25 cellular contexts compared by ENCODE assay signal in genomic region chr2:203326355-203326754, GRCh38. TPM values are rescaled to one million over a fixed set of nuclear protein-coding genes. Genes with fewer than 3 reads are reported as not detected.
DNase-seq lines count a peak whose midpoint lies in the region; ATAC-seq and TF ChIP-seq lines count a peak whose summit lies in the region.
"Had no signal": no experiment of that assay in that cellular context is flagged by ENCODE, and none has a peak within 500 bp of the region (broad histone marks: within the 10 kb centered on the region; RNA-seq: fewer than 3 reads in every experiment).

No MANE protein-coding gene starts in this region.

- peak overlapping the region; percentile 66 for H3K4me3 Mint-ChIP-seq in CD4-positive, alpha-beta T cell
- peak overlapping the region; percentile 82 for H3K4me3 Mint-ChIP-seq in activated T-helper 17 cell treated with anti-CD3 and anti-CD28 coated beads, Interleukin-2, amount 50 U/mL, for 72 hours
- H3K4me3 Mint-ChIP-seq in nephron progenitor cell, result peak overlapping the region; percentile 18

- H3K27ac ChIP-seq in CD4-positive, alpha-beta T cell (ENCODE audit: low read depth, low read length), result no peak overlapping the region
- H3K27ac ChIP-seq: right lobe of liver had no signal

- H3K9me3 Mint-ChIP-seq in CD4-positive, alpha-beta T cell, result no peaks in the 10 kb centered on the region
- H3K9me3 Mint-ChIP-seq in activated T-helper 17 cell treated with anti-CD3 and anti-CD28 coated beads, Interleukin-2, amount 50 U/mL, for 72 hours, result no peaks in the 10 kb centered on the region
- H3K9me3 Mint-ChIP-seq in nephron progenitor cell, result peaks cover 4% of the 10 kb centered on the region

- ATAC-seq in CD4-positive, alpha-beta T cell (ENCODE audit: poor library complexity), result no peak
- peak; percentile 55 for ATAC-seq in activated T-helper 17 cell treated with anti-CD3 and anti-CD28 coated beads, Interleukin-2, amount 50 U/mL, for 72 hours (replicated peaks)
- ATAC-seq: right lobe of liver, upper lobe of right lung had no signal

- H3K27me3 Mint-ChIP-seq in CD4-positive, alpha-beta T cell, result no peaks in the 10 kb centered on the region
- H3K27me3 Mint-ChIP-seq in activated T-helper 17 cell treated with anti-CD3 and anti-CD28 coated beads, Interleukin-2, amount 50 U/mL, for 72 hours, result no peaks in the 10 kb centered on the region
- H3K27me3 Mint-ChIP-seq in nephron progenitor cell (ENCODE audit: low read depth, poor library complexity), result peaks cover 3% of the 10 kb centered on the region

- H3K9me3 ChIP-seq in CD4-positive, alpha-beta T cell (ENCODE audit: control insufficient read depth, low read length), result no peaks in the 10 kb centered on the region
- H3K9me3 ChIP-seq: BLaER1 treated with 17β-estradiol and CSF1 and Interleukin-3, amounts not matched to agents 10 nM and 100 nM; HAP-1; right lobe of liver; upper lobe of right lung had no signal

- H3K4me1 Mint-ChIP-seq in CD4-positive, alpha-beta T cell (ENCODE audit: low read depth), result peaks cover 32% of the 10 kb centered on the region
- peaks cover 17% of the 10 kb centered on the region for H3K4me1 Mint-ChIP-seq in activated T-helper 17 cell treated with anti-CD3 and anti-CD28 coated beads, Interleukin-2, amount 50 U/mL, for 72 hours
- H3K4me1 Mint-ChIP-seq in nephron progenitor cell, result peaks cover 43% of the 10 kb centered on the region

- no peak for TF ChIP-seq CTCF in CD4-positive, alpha-beta T cell (IDR thresholded peaks at IDR 0.05)
- TF ChIP-seq CTCF in GM12865 (IDR thresholded peaks at IDR 0.05; ENCODE audit: insufficient read depth, low read depth, low read length, missing control alignments), result no peak
- no peak for TF ChIP-seq CTCF in nephron progenitor cell (IDR thresholded peaks at IDR 0.05)

- intact Hi-C loops in CD4-positive, alpha-beta T cell (cut with DNase I, micrococcal nuclease), result loop anchor here in 1 of 2 experiments (5.0 kb wide), 1 partner anchor 89 kb away; the partner anchor contains the start of gene CYP20A1

- CTCF ChIA-PET in CD4-positive, alpha-beta T cell (lab: Charles Lee), result no interaction called here

- no peak overlapping the region for H3K4me3 ChIP-seq in GM12865 (ENCODE audit: low read depth, low read length)
- H3K4me3 ChIP-seq: BLaER1 treated with 17β-estradiol and CSF1 and Interleukin-3, amounts not matched to agents 10 nM and 100 nM; right lobe of liver; upper lobe of right lung had no signal

- H3K36me3 Mint-ChIP-seq in CD4-positive, alpha-beta T cell (ENCODE audit: low read depth), result peaks cover 5% of the 10 kb centered on the region
- peaks cover 6% of the 10 kb centered on the region for H3K36me3 Mint-ChIP-seq in activated T-helper 17 cell treated with anti-CD3 and anti-CD28 coated beads, Interleukin-2, amount 50 U/mL, for 72 hours (ENCODE audit: low read depth)
- H3K36me3 Mint-ChIP-seq in nephron progenitor cell (ENCODE audit: low read depth), result peaks cover 16% of the 10 kb centered on the region

- no peak for DNase-seq in CD4-positive, alpha-beta T cell
- DNase-seq in GM12865 (ENCODE audit: low read depth) (peak; percentile 20), nephron progenitor cell (no peak), COR-L47 (lab: John Stamatoyannopoulos, UW) (no peak), DMS114 treated with DMSO at 0.1 percent for 48 hours (lab: John Stamatoyannopoulos, UW; ENCODE audit: unreplicated experiment) (no peak), inferior parietal cortex (ENCODE audit: extremely low spot score) (no peak)
- no peak for DNase-seq in effector CD8-positive, alpha-beta T cell (lab: John Stamatoyannopoulos, UW)
- DNase-seq: activated CD4-positive, alpha-beta T cell treated with anti-CD3 and anti-CD28 coated beads, Interleukin-2, amount 50 U/mL, for 4 hours; activated CD8-positive, alpha-beta memory T cell treated with anti-CD3 and anti-CD28 coated beads, Interleukin-2, amount 50 U/mL, for 48 hours; EL; IMR-90; NCI-H1092; NCI-H1694 treated with DMSO at 0.1 percent for 48 hours; NCI-H524 treated with DMSO at 0.1 percent for 48 hours; posterior cingulate gyrus; right lobe of liver; SHP77 treated with DMSO at 0.1 percent for 48 hours; stimulated activated CD4-positive, alpha-beta T cell treated with anti-CD3 and anti-CD28 coated beads, Interleukin-4, amount 100 ng/mL, for 1 hour; substantia nigra; T-helper 9 cell; upper lobe of right lung; WERI-Rb-1 had no signal

- peak overlapping the region; percentile 22 for H3K27ac Mint-ChIP-seq in CD4-positive, alpha-beta T cell
- no peak overlapping the region for H3K27ac Mint-ChIP-seq in activated T-helper 17 cell treated with anti-CD3 and anti-CD28 coated beads, Interleukin-2, amount 50 U/mL, for 72 hours
- no peak overlapping the region for H3K27ac Mint-ChIP-seq in nephron progenitor cell

- POLR2A ChIA-PET in CD4-positive, alpha-beta T cell (lab: Charles Lee), result no interaction called here

- H3K27me3 ChIP-seq in CD4-positive, alpha-beta T cell (ENCODE audit: control insufficient read depth, insufficient read depth, low read length), result no peaks in the 10 kb centered on the region
- H3K27me3 ChIP-seq: BLaER1 treated with 17β-estradiol and CSF1 and Interleukin-3, amounts not matched to agents 10 nM and 100 nM; right lobe of liver; upper lobe of right lung had no signal

RNA-seq across cellular contexts. Expression of gene ABI2, which starts 1.8 kb away (rescaled TPM):
- 10 to 100 TPM; 19.3 to 21.0 TPM for total RNA-seq in CD4-positive, alpha-beta T cell
- total RNA-seq in activated T-helper 17 cell treated with anti-CD3 and anti-CD28 coated beads, Interleukin-2, amount 50 U/mL, for 72 hours, result 10 to 100 TPM; 35.6 to 38.6 TPM

Comparison
In these comparisons a context has a peak if more than half of its experiments do, and no peak if none do; other contexts are left out.
1. H3K4me3 Mint-ChIP-seq: peak in every context shown above with its lines; median percentile 82 in activated T-helper 17 cell treated with anti-CD3 and anti-CD28 coated beads, Interleukin-2, amount 50 U/mL, for 72 hours; 66 in CD4-positive, alpha-beta T cell; 18 in nephron progenitor cell.